Comparison of ENCODE assay signal across 1 cellular context in the genomic region with DNA sequence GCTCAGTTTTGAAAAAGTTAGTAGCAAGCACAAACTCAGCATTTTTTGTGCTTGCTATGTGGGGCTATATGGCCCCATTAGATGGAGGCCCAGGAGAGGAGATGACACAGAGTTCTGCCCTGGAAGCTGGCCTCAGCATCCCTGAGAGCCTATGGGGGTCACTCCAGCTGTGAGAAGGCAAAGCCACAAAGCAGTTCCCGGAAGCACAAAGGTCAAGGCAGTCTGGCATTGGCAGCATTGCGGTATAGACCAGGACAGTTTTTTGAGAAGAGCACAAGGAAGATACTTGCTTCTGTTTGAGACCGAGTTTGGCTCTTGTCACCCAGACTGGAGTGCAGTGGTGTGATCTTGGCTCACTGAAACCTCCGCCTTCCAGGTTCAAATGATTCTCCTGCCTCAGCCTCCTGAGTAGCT.
TF ChIP-seq lines count a peak whose summit lies in the region.

No MANE protein-coding gene starts in this region.

TF ChIP-seq in HEK293, 187 proteins besides CTCF, POLR2A, EP300 and RAD21:
- TF ChIP-seq, protein P1, sequence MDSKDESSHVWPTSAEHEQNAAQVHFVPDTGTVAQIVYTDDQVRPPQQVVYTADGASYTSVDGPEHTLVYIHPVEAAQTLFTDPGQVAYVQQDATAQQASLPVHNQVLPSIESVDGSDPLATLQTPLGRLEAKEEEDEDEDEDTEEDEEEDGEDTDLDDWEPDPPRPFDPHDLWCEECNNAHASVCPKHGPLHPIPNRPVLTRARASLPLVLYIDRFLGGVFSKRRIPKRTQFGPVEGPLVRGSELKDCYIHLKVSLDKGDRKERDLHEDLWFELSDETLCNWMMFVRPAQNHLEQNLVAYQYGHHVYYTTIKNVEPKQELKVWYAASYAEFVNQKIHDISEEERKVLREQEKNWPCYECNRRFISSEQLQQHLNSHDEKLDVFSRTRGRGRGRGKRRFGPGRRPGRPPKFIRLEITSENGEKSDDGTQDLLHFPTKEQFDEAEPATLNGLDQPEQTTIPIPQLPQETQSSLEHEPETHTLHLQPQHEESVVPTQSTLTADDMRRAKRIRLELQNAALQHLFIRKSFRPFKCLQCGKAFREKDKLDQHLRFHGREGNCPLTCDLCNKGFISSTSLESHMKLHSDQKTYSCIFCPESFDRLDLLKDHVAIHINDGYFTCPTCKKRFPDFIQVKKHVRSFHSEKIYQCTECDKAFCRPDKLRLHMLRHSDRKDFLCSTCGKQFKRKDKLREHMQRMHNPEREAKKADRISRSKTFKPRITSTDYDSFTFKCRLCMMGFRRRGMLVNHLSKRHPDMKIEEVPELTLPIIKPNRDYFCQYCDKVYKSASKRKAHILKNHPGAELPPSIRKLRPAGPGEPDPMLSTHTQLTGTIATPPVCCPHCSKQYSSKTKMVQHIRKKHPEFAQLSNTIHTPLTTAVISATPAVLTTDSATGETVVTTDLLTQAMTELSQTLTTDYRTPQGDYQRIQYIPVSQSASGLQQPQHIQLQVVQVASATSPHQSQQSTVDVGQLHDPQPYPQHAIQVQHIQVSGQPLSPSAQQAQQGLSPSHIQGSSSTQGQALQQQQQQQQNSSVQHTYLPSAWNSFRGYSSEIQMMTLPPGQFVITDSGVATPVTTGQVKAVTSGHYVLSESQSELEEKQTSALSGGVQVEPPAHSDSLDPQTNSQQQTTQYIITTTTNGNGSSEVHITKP (tag by site-specific recombination; IDR thresholded peaks at IDR 0.05) = peak; percentile 62
- TF ChIP-seq SP3 (tag by site-specific recombination; IDR thresholded peaks at IDR 0.05) = no peak
